ENCODE assay signal across 23 cellular contexts in genomic region chr2:147311058-147311429, GRCh38.
"Had no signal": no experiment of that assay in that cellular context is flagged by ENCODE, and none has a peak within 500 bp of the region (broad histone marks: within the 10 kb centered on the region; RNA-seq: fewer than 3 reads in every experiment).

No MANE protein-coding gene starts in this region.

- H3K36me3 ChIP-seq: Peyer's patch, SJSA1 had no signal

- H3K27ac Mint-ChIP-seq: activated naive CD8-positive, alpha-beta T cell treated with anti-CD3 and anti-CD28 coated beads for 36 hours; WTC11 had no signal

- H3K9me3 ChIP-seq: Peyer's patch, SJSA1 had no signal

- ATAC-seq: SK-N-SH treated with all-trans-retinoic acid at 6 μM for 48 hours, WTC11 had no signal

- H3K4me1 ChIP-seq: Peyer's patch, SJSA1 had no signal

- H3K27me3 Mint-ChIP-seq: activated naive CD8-positive, alpha-beta T cell treated with anti-CD3 and anti-CD28 coated beads for 36 hours had no signal

- H3K27ac ChIP-seq: KMS-11, Peyer's patch, RWPE1, SJSA1 had no signal

- H3K4me3 ChIP-seq: Peyer's patch, SJSA1 had no signal

- H3K4me1 Mint-ChIP-seq: activated naive CD8-positive, alpha-beta T cell treated with anti-CD3 and anti-CD28 coated beads for 36 hours had no signal

- H3K4me3 Mint-ChIP-seq: activated naive CD8-positive, alpha-beta T cell treated with anti-CD3 and anti-CD28 coated beads for 36 hours; activated T-cell treated with anti-CD3 and anti-CD28 coated beads, Interleukin-2, amount 50 U/mL, for 4 hours; WTC11 had no signal

- H3K9me3 Mint-ChIP-seq: activated naive CD8-positive, alpha-beta T cell treated with anti-CD3 and anti-CD28 coated beads for 36 hours had no signal

- H3K27me3 ChIP-seq: Peyer's patch, SJSA1 had no signal

- DNase-seq: activated CD4-positive, alpha-beta T cell treated with anti-CD3 and anti-CD28 coated beads for 48 hours; activated CD4-positive, alpha-beta T cell treated with anti-CD3 and anti-CD28 coated beads, Interleukin-2, amount 50 U/mL, for 48 hours; activated CD4-positive, CD25-positive, alpha-beta regulatory T cell treated with anti-CD3 and anti-CD28 coated beads, Interleukin-2, amount 50 U/mL, for 72 hours; activated CD8-positive, alpha-beta memory T cell treated with anti-CD3 and anti-CD28 coated beads for 24 hours; activated effector memory CD4-positive, alpha-beta T cell treated with anti-CD3 and anti-CD28 coated beads, Interleukin-2, amount 50 U/mL, for 16 hours; activated naive CD4-positive, alpha-beta T cell treated with Interleukin-2 at 50 U/mL for 16 hours; activated naive CD8-positive, alpha-beta T cell treated with anti-CD3 and anti-CD28 coated beads for 36 hours; activated T-cell treated with anti-CD3 and anti-CD28 coated beads, Interleukin-2, amount 50 U/mL, for 4 hours; cerebellar nuclear complex; NCI-H1092 treated with DMSO at 0.1 percent for 48 hours; NCI-H1417 treated with DMSO at 0.1 percent for 48 hours; NCI-H1694; NCI-H2029; NCI-H510A treated with DMSO at 0.1 percent for 48 hours; NCI-H69; Right ventricle myocardium superior; SW 1271 had no signal

- H3K36me3 Mint-ChIP-seq: activated naive CD8-positive, alpha-beta T cell treated with anti-CD3 and anti-CD28 coated beads for 36 hours; WTC11 had no signal
